32 cellular contexts compared by ENCODE assay signal in genomic region chr20:41356951-41357350, GRCh38. TPM values are rescaled to one million over a fixed set of nuclear protein-coding genes. Genes with fewer than 3 reads are reported as not detected.
"Had no signal": no experiment of that assay in that cellular context is flagged by ENCODE, and none has a peak within 500 bp of the region (broad histone marks: within the 10 kb centered on the region; RNA-seq: fewer than 3 reads in every experiment).

No MANE protein-coding gene starts in this region.

- DNase-seq: activated CD4-positive, alpha-beta memory T cell treated with anti-CD3 and anti-CD28 coated beads for 36 hours; activated CD4-positive, alpha-beta T cell treated with anti-CD3 and anti-CD28 coated beads for 36 hours; activated CD4-positive, alpha-beta T cell treated with anti-CD3 and anti-CD28 coated beads, Interleukin-2, amount 10 ng/mL, durations not matched to agents 24 days and 14 days; activated CD4-positive, CD25-positive, alpha-beta regulatory T cell; activated CD4-positive, CD25-positive, alpha-beta regulatory T cell treated with anti-CD3 and anti-CD28 coated beads, Interleukin-2, amount 50 U/mL, for 72 hours; activated CD8-positive, alpha-beta memory T cell treated with anti-CD3 and anti-CD28 coated beads, Interleukin-2, amount 10 ng/mL, durations not matched to agents 7 days and 5 days; activated CD8-positive, alpha-beta memory T cell treated with anti-CD3 and anti-CD28 coated beads, Interleukin-2, amount 50 U/mL, for 4 hours; activated CD8-positive, alpha-beta T cell treated with anti-CD3 and anti-CD28 coated beads, Interleukin-2, amount 10 ng/mL, durations not matched to agents 7 days and 5 days; activated effector memory CD4-positive, alpha-beta T cell treated with anti-CD3 and anti-CD28 coated beads, Interleukin-2, amount 50 U/mL, for 16 hours; activated naive CD4-positive, alpha-beta T cell treated with anti-CD3 and anti-CD28 coated beads for 36 hours; activated naive CD8-positive, alpha-beta T cell treated with anti-CD3 and anti-CD28 coated beads for 36 hours; activated naive CD8-positive, alpha-beta T cell treated with anti-CD3 and anti-CD28 coated beads, Interleukin-2, amount 50 U/mL, for 24 hours; activated T-cell treated with anti-CD3 and anti-CD28 coated beads, Interleukin-2, amount 50 U/mL, for 1 hour; activated T-cell treated with anti-CD3 and anti-CD28 coated beads, Interleukin-2, amount 50 U/mL, for 48 hours; adrenal gland; amygdala; aorta; body of pancreas; central memory CD4-positive, alpha-beta T cell; cerebellar nuclear complex; colonic mucosa; effector CD8-positive, alpha-beta T cell; esophagus squamous epithelium; foreskin melanocyte; T-helper 2 cell had no signal

- H3K27me3 ChIP-seq: adrenal gland, body of pancreas, colonic mucosa, esophagus squamous epithelium, gastroesophageal sphincter had no signal

- H3K4me1 ChIP-seq: adrenal gland, colonic mucosa, esophagus squamous epithelium, gastroesophageal sphincter had no signal

- H3K27ac ChIP-seq: adrenal gland, body of pancreas, colonic mucosa, epithelial cell of prostate, esophagus squamous epithelium, gastroesophageal sphincter had no signal

- H3K36me3 ChIP-seq: adrenal gland, colonic mucosa had no signal

- ATAC-seq: activated CD4-positive, alpha-beta T cell treated with anti-CD3 and anti-CD28 coated beads for 36 hours; activated CD8-positive, alpha-beta memory T cell treated with anti-CD3 and anti-CD28 coated beads, Interleukin-2, amount 10 ng/mL, durations not matched to agents 7 days and 5 days; activated CD8-positive, alpha-beta T cell treated with anti-CD3 and anti-CD28 coated beads, Interleukin-2, amount 10 ng/mL, durations not matched to agents 7 days and 5 days; activated naive CD8-positive, alpha-beta T cell treated with anti-CD3 and anti-CD28 coated beads, Interleukin-2, amount 50 U/mL, for 24 hours; body of pancreas; gastroesophageal sphincter had no signal

- H3K9me3 ChIP-seq: adrenal gland, body of pancreas, colonic mucosa, esophagus squamous epithelium, gastroesophageal sphincter had no signal

- H3K4me3 ChIP-seq: adrenal gland, body of pancreas, colonic mucosa, esophagus squamous epithelium, gastroesophageal sphincter had no signal

- FAIRE-seq: endometrium, endothelial cell of umbilical vein had no signal

RNA-seq across cellular contexts. Expression of gene EMILIN3, which starts 9.7 kb away (rescaled TPM):
- total RNA-seq: activated CD4-positive, alpha-beta memory T cell treated with anti-CD3 and anti-CD28 coated beads for 36 hours; activated CD8-positive, alpha-beta memory T cell treated with anti-CD3 and anti-CD28 coated beads for 36 hours; activated CD8-positive, alpha-beta memory T cell treated with anti-CD3 and anti-CD28 coated beads, Interleukin-2, amount 10 ng/mL, durations not matched to agents 7 days and 5 days; activated CD8-positive, alpha-beta T cell treated with anti-CD3 and anti-CD28 coated beads, Interleukin-2, amount 10 ng/mL, durations not matched to agents 7 days and 5 days; activated naive CD4-positive, alpha-beta T cell treated with anti-CD3 and anti-CD28 coated beads for 36 hours; activated naive CD8-positive, alpha-beta T cell treated with anti-CD3 and anti-CD28 coated beads for 36 hours; activated T-helper 2 cell treated with anti-CD3 and anti-CD28 coated beads, Interferon-gamma antibody, Interleukin-2, Interleukin-4, amounts not matched to agents 10 μg/mL and 5 μg/mL and 100 μg/mL, durations not matched to agents 14 hours and 24 hours and 36 hours; endothelial cell of umbilical vein; fibroblast of villous mesenchyme had no signal
